24 cellular contexts compared by ENCODE assay signal in genomic region chr7:93646538-93646937, GRCh38.
"Had no signal": no experiment of that assay in that cellular context is flagged by ENCODE, and none has a peak within 500 bp of the region (broad histone marks: within the 10 kb centered on the region; RNA-seq: fewer than 3 reads in every experiment).

No MANE protein-coding gene starts in this region.

- H3K4me1 Mint-ChIP-seq: immature natural killer cell; memory B cell; stimulated activated naive B cell treated with anti-CD40 and anti-IgM and Interleukin-4, amounts not matched to agents 10 μg/mL and 1 μg/mL and 100 μg/mL, for 72 hours; stimulated activated naive CD8-positive, alpha-beta T cell treated with anti-CD3 and anti-CD28 coated beads, Interleukin-15, amount 100 ng/mL, for 72 hours had no signal

- H3K27ac ChIP-seq: coronary artery, hepatocyte, left ventricle myocardium inferior, lower lobe of right lung, psoas muscle, testis, tibial nerve, upper lobe of right lung, vagina had no signal

- H3K4me2 ChIP-seq: hepatocyte had no signal

- ATAC-seq: left cardiac atrium; lower lobe of right lung; psoas muscle; sciatic nerve; stimulated activated naive B cell treated with anti-CD40 and anti-IgM and Interleukin-4, amounts not matched to agents 10 μg/mL and 1 μg/mL and 100 μg/mL, for 72 hours; stimulated activated naive CD8-positive, alpha-beta T cell treated with anti-CD3 and anti-CD28 coated beads, Interleukin-15, amount 100 ng/mL, for 72 hours; upper lobe of right lung had no signal

- H3K36me3 Mint-ChIP-seq: immature natural killer cell; memory B cell; stimulated activated naive B cell treated with anti-CD40 and anti-IgM and Interleukin-4, amounts not matched to agents 10 μg/mL and 1 μg/mL and 100 μg/mL, for 72 hours had no signal

- H3K27me3 Mint-ChIP-seq: memory B cell; stimulated activated naive B cell treated with anti-CD40 and anti-IgM and Interleukin-4, amounts not matched to agents 10 μg/mL and 1 μg/mL and 100 μg/mL, for 72 hours; stimulated activated naive CD8-positive, alpha-beta T cell treated with anti-CD3 and anti-CD28 coated beads, Interleukin-15, amount 100 ng/mL, for 72 hours had no signal

- H3K4me3 ChIP-seq: coronary artery, hepatocyte, left ventricle myocardium inferior, lower lobe of right lung, psoas muscle, testis, tibial nerve, upper lobe of right lung, vagina had no signal

- H3K9me3 ChIP-seq: left ventricle myocardium inferior, lower lobe of right lung, psoas muscle, testis, tibial nerve, upper lobe of right lung, vagina had no signal

- H3K27ac Mint-ChIP-seq: immature natural killer cell; memory B cell; nephron; stimulated activated naive B cell treated with anti-CD40 and anti-IgM and Interleukin-4, amounts not matched to agents 10 μg/mL and 1 μg/mL and 100 μg/mL, for 72 hours; stimulated activated naive CD8-positive, alpha-beta T cell treated with anti-CD3 and anti-CD28 coated beads, Interleukin-15, amount 100 ng/mL, for 72 hours had no signal

- H3K27me3 ChIP-seq: hepatocyte, testis, tibial nerve, upper lobe of right lung, vagina had no signal

- DNase-seq: effector CD4-positive, alpha-beta T cell; foreskin melanocyte; head of caudate nucleus; immature natural killer cell; kidney; left cardiac atrium; left ventricle myocardium inferior; lower lobe of right lung; midbrain; psoas muscle; retina; stimulated activated CD4-positive, alpha-beta T cell treated with anti-CD3 and anti-CD28 coated beads, Interleukin-2, amount 100 ng/mL, for 24 hours; stimulated activated CD4-positive, alpha-beta T cell treated with anti-CD3 and anti-CD28 coated beads, Interleukin-4, amount 100 ng/mL, for 4 hours; stimulated activated naive B cell treated with anti-CD40 and anti-IgM and Interleukin-4, amounts not matched to agents 10 μg/mL and 1 μg/mL and 100 μg/mL, for 72 hours; stimulated activated naive CD8-positive, alpha-beta T cell treated with anti-CD3 and anti-CD28 coated beads, Interleukin-15, amount 100 ng/mL, for 72 hours; testis; upper lobe of right lung had no signal

- H3K79me2 ChIP-seq: hepatocyte had no signal

- H2AFZ ChIP-seq: hepatocyte had no signal

- H3K36me3 ChIP-seq: left ventricle myocardium inferior, lower lobe of right lung, tibial nerve, upper lobe of right lung, vagina had no signal

- H3K4me3 Mint-ChIP-seq: immature natural killer cell; memory B cell; nephron; stimulated activated naive B cell treated with anti-CD40 and anti-IgM and Interleukin-4, amounts not matched to agents 10 μg/mL and 1 μg/mL and 100 μg/mL, for 72 hours; stimulated activated naive CD8-positive, alpha-beta T cell treated with anti-CD3 and anti-CD28 coated beads, Interleukin-15, amount 100 ng/mL, for 72 hours had no signal

- H3K4me1 ChIP-seq: left ventricle myocardium inferior, lower lobe of right lung, psoas muscle, testis, tibial nerve, upper lobe of right lung, vagina had no signal

- H3K9me3 Mint-ChIP-seq: memory B cell; nephron; stimulated activated naive B cell treated with anti-CD40 and anti-IgM and Interleukin-4, amounts not matched to agents 10 μg/mL and 1 μg/mL and 100 μg/mL, for 72 hours; stimulated activated naive CD8-positive, alpha-beta T cell treated with anti-CD3 and anti-CD28 coated beads, Interleukin-15, amount 100 ng/mL, for 72 hours had no signal
